ENCODE assay signal across 10 cellular contexts in the genomic region with DNA sequence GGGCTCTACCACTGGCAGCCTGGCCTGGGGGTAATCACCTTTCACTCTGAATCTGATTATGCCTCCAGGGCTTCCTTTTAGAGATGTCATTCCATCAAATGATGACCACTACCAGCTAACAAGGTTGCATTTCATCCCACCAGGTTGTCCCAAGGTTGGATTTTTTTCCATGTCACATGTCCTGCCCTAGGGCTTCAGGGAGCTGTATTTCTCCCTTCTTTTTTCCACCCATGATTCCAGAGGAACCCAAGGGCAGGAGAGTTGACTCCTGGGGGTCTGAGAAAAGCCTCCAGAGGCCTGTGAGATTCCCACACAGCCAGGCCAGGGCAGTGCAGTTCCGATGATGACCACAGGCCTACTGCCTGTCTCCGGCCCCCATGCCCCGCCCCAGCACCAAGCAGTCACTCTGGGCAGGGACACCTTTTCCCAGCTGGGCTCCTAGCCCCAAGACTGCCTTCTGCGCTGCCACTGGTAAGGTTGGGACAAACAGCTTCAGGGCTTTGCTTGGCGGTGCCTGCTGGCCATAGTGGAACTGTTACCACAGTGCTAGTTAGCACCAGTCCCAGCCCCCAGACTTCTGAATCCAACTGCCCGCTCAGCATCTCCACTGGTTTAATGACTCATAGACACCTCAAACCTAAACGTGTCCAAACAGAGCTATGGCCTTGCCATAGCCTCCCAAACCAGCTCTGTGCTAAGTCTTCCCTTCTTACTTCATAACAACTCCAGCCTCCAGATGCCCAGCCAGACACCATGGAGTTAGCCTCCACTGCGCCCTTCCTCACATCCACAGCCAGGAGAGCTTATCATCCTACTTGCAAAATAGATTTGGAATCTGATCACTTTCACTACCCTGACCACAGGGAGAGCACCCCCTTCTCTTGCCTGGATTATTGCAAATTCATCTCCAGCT.
DNase-seq lines count a peak whose midpoint lies in the region; ATAC-seq and TF ChIP-seq lines count a peak whose summit lies in the region.
"Had no signal": no experiment of that assay in that cellular context is flagged by ENCODE, and none has a peak within 500 bp of the region (broad histone marks: within the 10 kb centered on the region; RNA-seq: fewer than 3 reads in every experiment).

No MANE protein-coding gene starts in this region.

- in situ Hi-C loops in astrocyte of the cerebellum (cut with HindIII; ENCODE audit: low sequenced_read_pairs): no loop called here

- no peak overlapping the region for H3K23ac ChIP-seq in mesenchymal stem cell (ENCODE audit: low read length in 2 of 2)

- intact Hi-C loops in activated CD4-positive, alpha-beta T cell treated with anti-CD3 and anti-CD28 coated beads for 36 hours (cut with DNase I, micrococcal nuclease): no loop called here

- no peak overlapping the region for H3K27ac Mint-ChIP-seq in activated CD4-positive, alpha-beta T cell treated with anti-CD3 and anti-CD28 coated beads for 36 hours

- peak overlapping the region; percentile 50 for H2BK120ac ChIP-seq in mesenchymal stem cell (ENCODE audit: low read depth, low read length)

- H3K36me3 Mint-ChIP-seq in activated CD4-positive, alpha-beta T cell treated with anti-CD3 and anti-CD28 coated beads for 36 hours (ENCODE audit: low read depth): no peaks in the 10 kb centered on the region

- 69% methylated on average over 8 of the region's 8 CpGs for WGBS in mesenchymal stem cell

- H3K27me3 ChIP-seq in mesenchymal stem cell (ENCODE audit: control insufficient read depth in 1 of 2, insufficient read depth in 1 of 2, low read length in 2 of 2): peaks cover 0 to 3% of the 10 kb centered on the region in 2 experiments

- H3K79me1 ChIP-seq in mesenchymal stem cell (replicated peaks; ENCODE audit: low read length, poor library complexity, severe bottlenecking): peaks cover 8% of the 10 kb centered on the region

- H2BK5ac ChIP-seq in mesenchymal stem cell (ENCODE audit: low read depth, low read length, poor library complexity, severe bottlenecking): no peak overlapping the region

- no peak overlapping the region for H2AFZ ChIP-seq in mesenchymal stem cell (ENCODE audit: low read depth, low read length)

- peak; percentile 24 for TF ChIP-seq CTCF in astrocyte of the cerebellum (IDR thresholded peaks at IDR 0.05; ENCODE audit: low read depth, low read length, missing control alignments)

- peaks cover 7 to 52% of the 10 kb centered on the region in 2 experiments for H3K36me3 ChIP-seq in mesenchymal stem cell (ENCODE audit: control insufficient read depth in 1 of 2, insufficient read depth in 2 of 2, low read depth in 1 of 2, low read length in 2 of 2)

- H3K4me1 Mint-ChIP-seq in activated CD4-positive, alpha-beta T cell treated with anti-CD3 and anti-CD28 coated beads for 36 hours: no peaks in the 10 kb centered on the region

- CTCF ChIA-PET in activated CD4-positive, alpha-beta T cell treated with anti-CD3 and anti-CD28 coated beads for 36 hours (lab: Charles Lee): no interaction called here

- peaks cover 6% of the 10 kb centered on the region for H3K27me3 Mint-ChIP-seq in activated CD4-positive, alpha-beta T cell treated with anti-CD3 and anti-CD28 coated beads for 36 hours

- H2AK5ac ChIP-seq in mesenchymal stem cell (ENCODE audit: low read length, severe bottlenecking): no peak overlapping the region

- H3K4me3 Mint-ChIP-seq in activated CD4-positive, alpha-beta T cell treated with anti-CD3 and anti-CD28 coated beads for 36 hours: no peak overlapping the region

- peak overlapping the region in 1 of 2 experiments; percentile 63 for H3K14ac ChIP-seq in mesenchymal stem cell (ENCODE audit: low read length in 2 of 2)

- H3K9me3 Mint-ChIP-seq in activated CD4-positive, alpha-beta T cell treated with anti-CD3 and anti-CD28 coated beads for 36 hours (ENCODE audit: low read depth): no peaks in the 10 kb centered on the region

- H4K8ac ChIP-seq in mesenchymal stem cell (ENCODE audit: low read length): no peak overlapping the region

- peak overlapping the region; percentile 19 to 52 for H3K4ac ChIP-seq in mesenchymal stem cell (ENCODE audit: low read depth in 1 of 2, low read length in 2 of 2)

- no peak overlapping the region for H3K27ac ChIP-seq in mesenchymal stem cell (ENCODE audit: low read length, poor library complexity, severe bottlenecking)

- H3K9ac ChIP-seq in mesenchymal stem cell (ENCODE audit: low read length): no peak overlapping the region

- H3K4me2 ChIP-seq in mesenchymal stem cell (ENCODE audit: low read length, poor library complexity, severe bottlenecking): no peak overlapping the region

- POLR2A ChIA-PET in activated CD4-positive, alpha-beta T cell treated with anti-CD3 and anti-CD28 coated beads for 36 hours (lab: Charles Lee): no interaction called here

- peaks cover 11% of the 10 kb centered on the region for H3K4me1 ChIP-seq in mesenchymal stem cell (ENCODE audit: control insufficient read depth, insufficient read depth, low read depth, low read length)

- ATAC-seq in HG02678 (IDR thresholded peaks at IDR 0.05; ENCODE audit: unreplicated experiment): no peak
- no peak for ATAC-seq in activated CD4-positive, alpha-beta T cell treated with anti-CD3 and anti-CD28 coated beads for 36 hours

- H3K9me3 ChIP-seq in mesenchymal stem cell (ENCODE audit: control insufficient read depth, low read length): no peaks in the 10 kb centered on the region

- peak overlapping the region; percentile 82 for H2BK15ac ChIP-seq in mesenchymal stem cell (ENCODE audit: low read depth, poor library complexity, severe bottlenecking)

- H2BK12ac ChIP-seq in mesenchymal stem cell (ENCODE audit: low read length in 2 of 2): peak overlapping the region in 1 of 2 experiments; percentile 91

- no peak overlapping the region for H3K4me3 ChIP-seq in astrocyte of the cerebellum (ENCODE audit: low read depth, low read length)
- no peak overlapping the region for H3K4me3 ChIP-seq in mesenchymal stem cell (ENCODE audit: insufficient read depth in 1 of 2, low read depth in 1 of 2, low read length in 2 of 2)

- DNase-seq in AG08395 (ENCODE audit: low spot score): peak; percentile 34
- DNase-seq in HCEC 1CT: peak; percentile 48
- peak; percentile 13 for DNase-seq in astrocyte of the cerebellum (ENCODE audit: low read depth)
- peak; percentile 33 for DNase-seq in mesenchymal stem cell
- DNase-seq in T-helper 9 cell: no peak
- DNase-seq in NCI-H524 (lab: John Stamatoyannopoulos, UW): no peak
- no peak for DNase-seq in activated CD4-positive, alpha-beta T cell treated with anti-CD3 and anti-CD28 coated beads for 36 hours
- DNase-seq: activated gamma-delta T cell, MM.1S had no signal

- no peak overlapping the region for H4K91ac ChIP-seq in mesenchymal stem cell (ENCODE audit: low read length)

- peak overlapping the region in 1 of 2 experiments; percentile 4 for H3K18ac ChIP-seq in mesenchymal stem cell (ENCODE audit: low read depth in 1 of 2, low read length in 2 of 2)

Comparison
In these comparisons a context has a peak if more than half of its experiments do, and no peak if none do; other contexts are left out.
1. DNase-seq: peak in AG08395 (single experiment), HCEC 1CT (single experiment), astrocyte of the cerebellum (single experiment) and mesenchymal stem cell (single experiment); none in T-helper 9 cell (single experiment), NCI-H524 (0 of 2) and activated CD4-positive, alpha-beta T cell treated with anti-CD3 and anti-CD28 coated beads for 36 hours (single experiment).